In genomic region chr6:24431045-24431451, GRCh38 we compare ENCODE assay signal across 8 cellular contexts. TPM values are rescaled to one million over a fixed set of nuclear protein-coding genes. Genes with fewer than 3 reads are reported as not detected.
DNase-seq lines count a peak whose midpoint lies in the region; TF ChIP-seq lines count a peak whose summit lies in the region.

No MANE protein-coding gene starts in this region.

- no peak overlapping the region for H3K14ac ChIP-seq in mesenchymal stem cell (ENCODE audit: low read length in 2 of 2)

- H3K9me2 ChIP-seq in OCI-LY1 (ENCODE audit: low read depth, low read length), result no peaks in the 10 kb centered on the region

- H2AFZ ChIP-seq in OCI-LY1 (ENCODE audit: low read length) (no peak overlapping the region), mesenchymal stem cell (ENCODE audit: low read depth, low read length) (no peak overlapping the region)

- no peaks in the 10 kb centered on the region for H3K27me3 Mint-ChIP-seq in activated CD4-positive, alpha-beta T cell treated with anti-CD3 and anti-CD28 coated beads, Interleukin-2, amount 10 ng/mL, durations not matched to agents 24 days and 14 days
- no peaks in the 10 kb centered on the region for H3K27me3 Mint-ChIP-seq in activated T-helper 1 cell treated with anti-CD3 and anti-CD28 coated beads, Interleukin-12 subunit alpha, Interleukin-12 subunit beta, Interleukin-2, Interleukin-4 antibody, amounts not matched to agents 30 ng/mL and 10 ng/mL and 1 ng/mL, durations not matched to agents 14 hours and 24 hours and 36 hours (ENCODE audit: insufficient read depth)

- H3K4ac ChIP-seq in mesenchymal stem cell (ENCODE audit: low read depth in 1 of 2, low read length in 2 of 2), result no peak overlapping the region

- no peak overlapping the region for H4K8ac ChIP-seq in mesenchymal stem cell (ENCODE audit: low read length)

- H3K9me3 ChIP-seq in OCI-LY1 (ENCODE audit: low read length), result no peaks in the 10 kb centered on the region
- H3K9me3 ChIP-seq in mesenchymal stem cell (ENCODE audit: control insufficient read depth, low read length), result no peaks in the 10 kb centered on the region
- no peaks in the 10 kb centered on the region for H3K9me3 ChIP-seq in effector memory CD4-positive, alpha-beta T cell (ENCODE audit: control insufficient read depth, low read length)

- peak; percentile 75 for DNase-seq in activated CD4-positive, alpha-beta T cell treated with anti-CD3 and anti-CD28 coated beads, Interleukin-2, amount 10 ng/mL, durations not matched to agents 24 days and 14 days
- DNase-seq in activated CD4-positive, alpha-beta T cell treated with anti-CD3 and anti-CD28 coated beads, Interleukin-2, amount 50 U/mL, for 4 hours, result no peak
- DNase-seq in HK-2 (ENCODE audit: unreplicated experiment) (peak; percentile 15), choroid plexus epithelial cell (ENCODE audit: low read depth) (peak; percentile 72), mesenchymal stem cell (peak; percentile 43)
- no peak for DNase-seq in activated T-helper 1 cell treated with anti-CD3 and anti-CD28 coated beads, Interleukin-12 subunit alpha, Interleukin-12 subunit beta, Interleukin-2, Interleukin-4 antibody, amounts not matched to agents 30 ng/mL and 10 ng/mL and 1 ng/mL, durations not matched to agents 14 hours and 24 hours and 36 hours (ENCODE audit: low spot score)
- DNase-seq in effector memory CD4-positive, alpha-beta T cell, result no peak

- no peak overlapping the region for H2BK120ac ChIP-seq in mesenchymal stem cell (ENCODE audit: low read depth, low read length)

- H3K4me3 ChIP-seq in OCI-LY1 (ENCODE audit: low read depth, low read length, poor library complexity, severe bottlenecking), result no peak overlapping the region
- H3K4me3 ChIP-seq in choroid plexus epithelial cell (ENCODE audit: low read depth, low read length), result no peak overlapping the region
- no peak overlapping the region for H3K4me3 ChIP-seq in mesenchymal stem cell (ENCODE audit: insufficient read depth in 1 of 2, low read depth in 1 of 2, low read length in 2 of 2)
- no peak overlapping the region for H3K4me3 ChIP-seq in effector memory CD4-positive, alpha-beta T cell (ENCODE audit: insufficient read depth, low read depth, low read length, poor library complexity, severe bottlenecking)

- no CpG with 5 or more reads among the region's 1 CpG for WGBS in mesenchymal stem cell

- TF ChIP-seq CTCF in OCI-LY1 (IDR thresholded peaks at IDR 0.05; ENCODE audit: low read length) (peak; percentile 68), choroid plexus epithelial cell (conservative IDR thresholded peaks at IDR 0.05; ENCODE audit: low read depth, low read length) (peak; percentile 71)

- no peaks in the 10 kb centered on the region for H3K79me1 ChIP-seq in mesenchymal stem cell (replicated peaks; ENCODE audit: low read length, poor library complexity, severe bottlenecking)

- no peak overlapping the region for H3K9ac ChIP-seq in OCI-LY1 (ENCODE audit: low read length)
- H3K9ac ChIP-seq in mesenchymal stem cell (ENCODE audit: low read length), result no peak overlapping the region

- no peak overlapping the region for H3K18ac ChIP-seq in mesenchymal stem cell (ENCODE audit: low read depth in 1 of 2, low read length in 2 of 2)

- H3K4me1 ChIP-seq in OCI-LY1 (ENCODE audit: insufficient read depth, low read length, severe bottlenecking), result no peaks in the 10 kb centered on the region
- H3K4me1 ChIP-seq in mesenchymal stem cell (ENCODE audit: control insufficient read depth, insufficient read depth, low read depth, low read length), result peaks cover 2% of the 10 kb centered on the region
- H3K4me1 ChIP-seq in effector memory CD4-positive, alpha-beta T cell (ENCODE audit: control insufficient read depth, insufficient read depth, low read length, poor library complexity, severe bottlenecking), result no peaks in the 10 kb centered on the region

- H3K36me3 ChIP-seq in OCI-LY1 (ENCODE audit: insufficient read depth, low read length) (peaks cover 36% of the 10 kb centered on the region), mesenchymal stem cell (ENCODE audit: control insufficient read depth in 1 of 2, insufficient read depth in 2 of 2, low read depth in 1 of 2, low read length in 2 of 2) (peaks cover 5 to 10% of the 10 kb centered on the region in 2 experiments)
- no peaks in the 10 kb centered on the region for H3K36me3 ChIP-seq in effector memory CD4-positive, alpha-beta T cell (ENCODE audit: control insufficient read depth, insufficient read depth, low read length)

- H3K79me2 ChIP-seq in OCI-LY1 (ENCODE audit: insufficient read depth, low read length), result no peaks in the 10 kb centered on the region

- H3K27me3 ChIP-seq in OCI-LY1 (ENCODE audit: insufficient read depth, low read length) (no peaks in the 10 kb centered on the region), mesenchymal stem cell (ENCODE audit: control insufficient read depth in 1 of 2, insufficient read depth in 1 of 2, low read length in 2 of 2) (no peaks in the 10 kb centered on the region)
- H3K27me3 ChIP-seq in effector memory CD4-positive, alpha-beta T cell (replicated peaks; ENCODE audit: control insufficient read depth, insufficient read depth, low read length, poor library complexity, severe bottlenecking), result no peaks in the 10 kb centered on the region

- H3K4me3 Mint-ChIP-seq in activated CD4-positive, alpha-beta T cell treated with anti-CD3 and anti-CD28 coated beads, Interleukin-2, amount 10 ng/mL, durations not matched to agents 24 days and 14 days, result no peak overlapping the region
- H3K4me3 Mint-ChIP-seq in activated T-helper 1 cell treated with anti-CD3 and anti-CD28 coated beads, Interleukin-12 subunit alpha, Interleukin-12 subunit beta, Interleukin-2, Interleukin-4 antibody, amounts not matched to agents 30 ng/mL and 10 ng/mL and 1 ng/mL, durations not matched to agents 14 hours and 24 hours and 36 hours, result no peak overlapping the region

- no peak overlapping the region for H4K91ac ChIP-seq in mesenchymal stem cell (ENCODE audit: low read length)

- no peak overlapping the region for H2AK5ac ChIP-seq in mesenchymal stem cell (ENCODE audit: low read length, severe bottlenecking)

- H3K23ac ChIP-seq in mesenchymal stem cell (ENCODE audit: low read length in 2 of 2), result no peak overlapping the region

- intact Hi-C loops in activated CD4-positive, alpha-beta T cell treated with anti-CD3 and anti-CD28 coated beads, Interleukin-2, amount 10 ng/mL, durations not matched to agents 24 days and 14 days (cut with micrococcal nuclease), result loop anchor here (2.0 to 5.0 kb wide), 2 partner anchors 90 to 266 kb away; no protein-coding TSS in a partner anchor
- intact Hi-C loops in activated T-helper 1 cell treated with anti-CD3 and anti-CD28 coated beads, Interleukin-12 subunit alpha, Interleukin-12 subunit beta, Interleukin-2, Interleukin-4 antibody, amounts not matched to agents 30 ng/mL and 10 ng/mL and 1 ng/mL, durations not matched to agents 14 hours and 24 hours and 36 hours (cut with micrococcal nuclease), result loop anchor here (1.0 to 5.0 kb wide), 5 partner anchors 61 to 336 kb away; partner anchors contain the start of gene ALDH5A1

- no peaks in the 10 kb centered on the region for H3K36me3 Mint-ChIP-seq in activated CD4-positive, alpha-beta T cell treated with anti-CD3 and anti-CD28 coated beads, Interleukin-2, amount 10 ng/mL, durations not matched to agents 24 days and 14 days (ENCODE audit: low read depth)
- peaks cover 2% of the 10 kb centered on the region for H3K36me3 Mint-ChIP-seq in activated T-helper 1 cell treated with anti-CD3 and anti-CD28 coated beads, Interleukin-12 subunit alpha, Interleukin-12 subunit beta, Interleukin-2, Interleukin-4 antibody, amounts not matched to agents 30 ng/mL and 10 ng/mL and 1 ng/mL, durations not matched to agents 14 hours and 24 hours and 36 hours (ENCODE audit: low read depth)

- H3K9me3 Mint-ChIP-seq in activated CD4-positive, alpha-beta T cell treated with anti-CD3 and anti-CD28 coated beads, Interleukin-2, amount 10 ng/mL, durations not matched to agents 24 days and 14 days, result no peaks in the 10 kb centered on the region
- no peaks in the 10 kb centered on the region for H3K9me3 Mint-ChIP-seq in activated T-helper 1 cell treated with anti-CD3 and anti-CD28 coated beads, Interleukin-12 subunit alpha, Interleukin-12 subunit beta, Interleukin-2, Interleukin-4 antibody, amounts not matched to agents 30 ng/mL and 10 ng/mL and 1 ng/mL, durations not matched to agents 14 hours and 24 hours and 36 hours

- no peak overlapping the region for H2BK12ac ChIP-seq in mesenchymal stem cell (ENCODE audit: low read length in 2 of 2)

- no peak overlapping the region for H2BK5ac ChIP-seq in mesenchymal stem cell (ENCODE audit: low read depth, low read length, poor library complexity, severe bottlenecking)

- no peak overlapping the region for H3K4me2 ChIP-seq in OCI-LY1 (ENCODE audit: low read length)
- H3K4me2 ChIP-seq in mesenchymal stem cell (ENCODE audit: low read length, poor library complexity, severe bottlenecking), result no peak overlapping the region

- no peaks in the 10 kb centered on the region for H4K20me1 ChIP-seq in OCI-LY1 (ENCODE audit: insufficient read depth, low read length)

- H3K4me1 Mint-ChIP-seq in activated CD4-positive, alpha-beta T cell treated with anti-CD3 and anti-CD28 coated beads, Interleukin-2, amount 10 ng/mL, durations not matched to agents 24 days and 14 days, result no peaks in the 10 kb centered on the region
- no peaks in the 10 kb centered on the region for H3K4me1 Mint-ChIP-seq in activated T-helper 1 cell treated with anti-CD3 and anti-CD28 coated beads, Interleukin-12 subunit alpha, Interleukin-12 subunit beta, Interleukin-2, Interleukin-4 antibody, amounts not matched to agents 30 ng/mL and 10 ng/mL and 1 ng/mL, durations not matched to agents 14 hours and 24 hours and 36 hours (ENCODE audit: low read depth)

- H3K27ac Mint-ChIP-seq in activated CD4-positive, alpha-beta T cell treated with anti-CD3 and anti-CD28 coated beads, Interleukin-2, amount 10 ng/mL, durations not matched to agents 24 days and 14 days, result no peak overlapping the region
- no peak overlapping the region for H3K27ac Mint-ChIP-seq in activated T-helper 1 cell treated with anti-CD3 and anti-CD28 coated beads, Interleukin-12 subunit alpha, Interleukin-12 subunit beta, Interleukin-2, Interleukin-4 antibody, amounts not matched to agents 30 ng/mL and 10 ng/mL and 1 ng/mL, durations not matched to agents 14 hours and 24 hours and 36 hours

- H3K27ac ChIP-seq in OCI-LY1 (ENCODE audit: low read depth, low read length, poor library complexity, severe bottlenecking) (no peak overlapping the region), mesenchymal stem cell (ENCODE audit: low read length, poor library complexity, severe bottlenecking) (no peak overlapping the region)
- H3K27ac ChIP-seq in effector memory CD4-positive, alpha-beta T cell (ENCODE audit: insufficient read depth, low read length, poor library complexity, severe bottlenecking), result no peak overlapping the region

- H2BK15ac ChIP-seq in mesenchymal stem cell (ENCODE audit: low read depth, poor library complexity, severe bottlenecking), result no peak overlapping the region

- H3F3A ChIP-seq in OCI-LY1 (ENCODE audit: insufficient read depth, low read length), result 0 out of 2 replicates have a peak, but pooled peaks cover 5% of the 10 kb centered on the region

RNA-seq across cellular contexts. Expression of gene MRS2, which starts 28.3 kb away (rescaled TPM):
- total RNA-seq in activated CD4-positive, alpha-beta T cell treated with anti-CD3 and anti-CD28 coated beads, Interleukin-2, amount 10 ng/mL, durations not matched to agents 24 days and 14 days, result 30.1 and 31.6 TPM in 2 replicates
- 18.7 TPM for polyA plus RNA-seq in mesenchymal stem cell (2013, experiment 1 of 2)
- polyA plus RNA-seq in mesenchymal stem cell (2013, experiment 2 of 2), result 19.3 TPM
- total RNA-seq in activated T-helper 1 cell treated with anti-CD3 and anti-CD28 coated beads, Interleukin-12 subunit alpha, Interleukin-12 subunit beta, Interleukin-2, Interleukin-4 antibody, amounts not matched to agents 30 ng/mL and 10 ng/mL and 1 ng/mL, durations not matched to agents 14 hours and 24 hours and 36 hours, result 30.3 and 30.7 TPM in 2 replicates

RNA-seq across cellular contexts. Expression of gene GPLD1, which starts 58.3 kb away (rescaled TPM):
- 0.17 and 0.44 TPM in 2 replicates for total RNA-seq in activated CD4-positive, alpha-beta T cell treated with anti-CD3 and anti-CD28 coated beads, Interleukin-2, amount 10 ng/mL, durations not matched to agents 24 days and 14 days
- polyA plus RNA-seq in mesenchymal stem cell (2013, experiment 1 of 2), result 0.14 TPM
- 0.12 TPM for polyA plus RNA-seq in mesenchymal stem cell (2013, experiment 2 of 2)
- 0.22 and 0.39 TPM in 2 replicates for total RNA-seq in activated T-helper 1 cell treated with anti-CD3 and anti-CD28 coated beads, Interleukin-12 subunit alpha, Interleukin-12 subunit beta, Interleukin-2, Interleukin-4 antibody, amounts not matched to agents 30 ng/mL and 10 ng/mL and 1 ng/mL, durations not matched to agents 14 hours and 24 hours and 36 hours

Comparison
In these comparisons a context has a peak if more than half of its experiments do, and no peak if none do; other contexts are left out.
1. DNase-seq: peak in activated CD4-positive, alpha-beta T cell treated with anti-CD3 and anti-CD28 coated beads, Interleukin-2, amount 10 ng/mL, durations not matched to agents 24 days and 14 days (single experiment), HK-2 (single experiment), choroid plexus epithelial cell (single experiment) and mesenchymal stem cell (single experiment); none in activated CD4-positive, alpha-beta T cell treated with anti-CD3 and anti-CD28 coated beads, Interleukin-2, amount 50 U/mL, for 4 hours (0 of 2), activated T-helper 1 cell treated with anti-CD3 and anti-CD28 coated beads, Interleukin-12 subunit alpha, Interleukin-12 subunit beta, Interleukin-2, Interleukin-4 antibody, amounts not matched to agents 30 ng/mL and 10 ng/mL and 1 ng/mL, durations not matched to agents 14 hours and 24 hours and 36 hours (single experiment) and effector memory CD4-positive, alpha-beta T cell (0 of 3).